Comparison of ENCODE assay signal across 8 cellular contexts in the genomic region with DNA sequence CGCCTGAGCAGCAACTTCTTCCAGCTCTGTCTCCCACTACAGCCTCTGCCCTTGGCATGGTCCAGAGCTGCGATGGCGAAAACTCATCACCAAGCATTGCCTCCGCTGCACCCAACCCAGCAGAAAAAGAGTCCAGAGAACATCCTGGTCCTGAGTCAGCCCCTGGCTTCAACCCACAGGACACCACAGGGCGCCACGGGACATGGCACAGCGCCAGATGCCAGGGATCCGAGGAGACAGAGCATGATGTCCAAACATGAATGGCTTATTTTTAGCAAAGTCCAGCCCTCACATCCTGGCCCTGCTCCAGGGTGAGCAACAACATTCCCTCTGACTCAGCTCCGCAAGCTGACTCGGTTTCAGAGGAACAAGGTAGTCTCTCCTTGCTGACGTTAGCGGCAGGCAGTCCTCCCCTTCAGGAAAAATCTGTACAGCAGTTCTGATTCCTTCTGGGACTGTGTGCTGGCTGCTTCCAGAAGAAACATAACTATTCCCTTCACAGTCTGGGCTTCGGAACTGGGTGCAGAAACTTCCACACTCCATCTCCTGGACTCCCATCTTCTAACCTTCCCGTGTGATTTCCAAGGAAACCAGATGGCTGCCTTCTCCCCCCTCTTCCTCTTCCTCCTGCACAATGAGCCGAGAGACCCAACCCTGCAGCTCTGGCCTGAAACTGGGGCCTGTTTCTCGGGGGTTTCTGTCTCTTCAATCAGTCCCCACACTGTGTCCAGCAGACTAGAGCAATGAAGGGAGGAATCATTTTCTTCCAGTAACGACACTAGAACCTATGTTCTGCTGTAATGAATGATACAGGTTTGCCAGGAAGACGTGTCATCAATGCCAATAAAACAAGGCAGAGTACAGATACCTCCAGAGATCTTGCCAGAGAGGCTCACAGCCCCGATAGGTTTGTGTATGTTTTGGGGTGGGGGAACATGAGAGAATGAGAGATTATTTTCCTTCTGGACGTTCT.
DNase-seq lines count a peak whose midpoint lies in the region; ATAC-seq and TF ChIP-seq lines count a peak whose summit lies in the region.

No MANE protein-coding gene starts in this region.

- POLR2A ChIA-PET in PC-9 (lab: Charles Lee; ENCODE audit: unreplicated experiment) = interaction anchor here (0.5 to 1.7 kb wide), 16 partner anchors 11 to 846 kb away, joined by 3 to 12 read pairs (median 4); no protein-coding TSS in a partner anchor

- DNase-seq in DMS53 treated with DMSO at 0.1 percent for 48 hours (lab: John Stamatoyannopoulos, UW; ENCODE audit: unreplicated experiment) (peak; percentile 89), PC-9 (peak; percentile 99 to 100), epidermal melanocyte (ENCODE audit: insufficient read length, low spot score) (peak; percentile 87), mucosa of descending colon (peak; percentile 85 to 94 (median 90)), SK-N-DZ (ENCODE audit: low spot score) (no peak)
- no peak for DNase-seq in activated CD4-positive, CD25-positive, alpha-beta regulatory T cell treated with anti-CD3 and anti-CD28 coated beads, Interleukin-2, amount 50 U/mL, for 72 hours

- no peaks in the 10 kb centered on the region for H3K27me3 ChIP-seq in PC-9 (ENCODE audit: insufficient read depth, low read depth)

- H4K20me1 ChIP-seq in PC-9 (ENCODE audit: insufficient read depth) = no peaks in the 10 kb centered on the region

- H3F3A ChIP-seq in PC-9 (ENCODE audit: insufficient read depth, low read depth) = peaks cover 28% of the 10 kb centered on the region

- H3K4me3 ChIP-seq in PC-9 = peak overlapping the region; percentile 45
- H3K4me3 ChIP-seq in mucosa of descending colon = peak overlapping the region; percentile 14

- BruUV-seq in PC-9 (replicated peaks; lab: Mats Ljungman, UMichigan) = TSS peak; percentile 78

- H3K36me3 ChIP-seq in PC-9 (ENCODE audit: low read depth) (no peaks in the 10 kb centered on the region), mucosa of descending colon (ENCODE audit: low read depth) (no peaks in the 10 kb centered on the region)

- peak overlapping the region; percentile 100 for H3K27ac ChIP-seq in PC-9

- H3K9me3 ChIP-seq in PC-9 (ENCODE audit: insufficient read depth, low read depth) = no peaks in the 10 kb centered on the region
- H3K9me3 ChIP-seq in mucosa of descending colon = no peaks in the 10 kb centered on the region

- H3K4me2 ChIP-seq in PC-9 = peak overlapping the region; percentile 82

- H2AFZ ChIP-seq in PC-9 = no peak overlapping the region

- peaks cover 34% of the 10 kb centered on the region for H3K4me1 ChIP-seq in PC-9 (replicated peaks; ENCODE audit: insufficient read depth)
- peaks cover 30% of the 10 kb centered on the region for H3K4me1 ChIP-seq in mucosa of descending colon (ENCODE audit: low read depth)

- H3K79me2 ChIP-seq in PC-9 (ENCODE audit: low read depth) = no peaks in the 10 kb centered on the region

- intact Hi-C loops in PC-9 (cut with micrococcal nuclease; ENCODE audit: unreplicated experiment) (loop anchor here (1.0 to 5.0 kb wide), 15 partner anchors 10 to 498 kb away; partner anchors contain the start of gene IRF2BP2), mucosa of descending colon (cut with DNase I, micrococcal nuclease) (no loop called here)

- TF ChIP-seq CTCF in PC-9 (conservative IDR thresholded peaks at IDR 0.05) = no peak
- no peak for TF ChIP-seq CTCF in mucosa of descending colon (IDR thresholded peaks at IDR 0.05)

- ATAC-seq in mucosa of descending colon (peak; percentile 83), HG03045 (IDR thresholded peaks at IDR 0.05; ENCODE audit: unreplicated experiment) (no peak), GM18873 (IDR thresholded peaks at IDR 0.05; ENCODE audit: low FRiP score, unreplicated experiment) (no peak)

- CTCF ChIA-PET in PC-9 (lab: Charles Lee) = interaction anchor here (0.5 to 1.0 kb wide), 3 partner anchors 65 to 307 kb away, joined by 3 to 4 read pairs (median 3); no protein-coding TSS in a partner anchor

- H3K9me2 ChIP-seq in PC-9 (ENCODE audit: insufficient read depth) = no peaks in the 10 kb centered on the region

Comparison
In these comparisons a context has a peak if more than half of its experiments do, and no peak if none do; other contexts are left out.
1. DNase-seq: peak in DMS53 treated with DMSO at 0.1 percent for 48 hours (single experiment), PC-9 (2 of 2), epidermal melanocyte (single experiment) and mucosa of descending colon (3 of 3); none in activated CD4-positive, CD25-positive, alpha-beta regulatory T cell treated with anti-CD3 and anti-CD28 coated beads, Interleukin-2, amount 50 U/mL, for 72 hours (single experiment) and SK-N-DZ (single experiment).